Comparison of ENCODE assay signal across 11 cellular contexts in the genomic region with DNA sequence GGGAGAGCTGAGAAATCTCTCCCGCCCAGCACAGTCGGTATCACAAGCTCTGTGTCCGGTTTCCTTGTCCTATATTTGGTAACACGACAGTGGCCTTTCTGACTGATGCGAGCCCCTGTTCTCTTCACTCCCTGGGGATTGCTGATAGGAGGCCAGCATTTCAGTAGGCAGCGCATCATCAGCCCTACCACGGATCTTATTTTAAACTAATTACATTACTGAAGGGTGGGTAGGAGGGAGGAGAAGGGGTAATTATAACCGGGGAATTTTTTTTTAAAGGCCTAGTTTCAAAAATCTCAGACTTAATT.
DNase-seq lines count a peak whose midpoint lies in the region; ATAC-seq, FAIRE-seq and TF ChIP-seq lines count a peak whose summit lies in the region.
"Had no signal": no experiment of that assay in that cellular context is flagged by ENCODE, and none has a peak within 500 bp of the region (broad histone marks: within the 10 kb centered on the region; RNA-seq: fewer than 3 reads in every experiment).

No MANE protein-coding gene starts in this region.

- intact Hi-C loops in activated CD8-positive, alpha-beta T cell treated with anti-CD3 and anti-CD28 coated beads for 36 hours (cut with micrococcal nuclease), result loop anchor here (5.0 to 10.0 kb wide), 2 partner anchors 216 to 484 kb away; a partner anchor contains a TSS
- intact Hi-C loops in activated T-helper 1 cell treated with anti-CD3 and anti-CD28 coated beads, Interleukin-12 subunit alpha, Interleukin-12 subunit beta, Interleukin-2, Interleukin-4 antibody, amounts not matched to agents 30 ng/mL and 10 ng/mL and 1 ng/mL, durations not matched to agents 14 hours and 24 hours and 36 hours (cut with micrococcal nuclease), result loop anchor here (5.0 to 10.0 kb wide), 3 partner anchors 369 to 726 kb away; a partner anchor contains a TSS

- no peaks in the 10 kb centered on the region for H3K27me3 Mint-ChIP-seq in activated CD8-positive, alpha-beta T cell treated with anti-CD3 and anti-CD28 coated beads for 36 hours
- H3K27me3 Mint-ChIP-seq in activated CD8-positive, alpha-beta T cell treated with anti-CD3 and anti-CD28 coated beads, Interleukin-2, amount 10 ng/mL, durations not matched to agents 7 days and 5 days (ENCODE audit: low read depth), result peaks cover 11% of the 10 kb centered on the region
- peaks cover 10% of the 10 kb centered on the region for H3K27me3 Mint-ChIP-seq in activated T-helper 1 cell treated with anti-CD3 and anti-CD28 coated beads, Interleukin-12 subunit alpha, Interleukin-12 subunit beta, Interleukin-2, Interleukin-4 antibody, amounts not matched to agents 30 ng/mL and 10 ng/mL and 1 ng/mL, durations not matched to agents 14 hours and 24 hours and 36 hours (ENCODE audit: insufficient read depth)
- H3K27me3 Mint-ChIP-seq: stimulated activated naive CD8-positive, alpha-beta T cell treated with anti-CD3 and anti-CD28 coated beads, Interleukin-15, amount 100 ng/mL, for 72 hours had no signal

- no peak overlapping the region for H2BK120ac ChIP-seq in mesendoderm (ENCODE audit: low read depth, low read length)

- no peak for ATAC-seq in activated CD8-positive, alpha-beta T cell treated with anti-CD3 and anti-CD28 coated beads for 36 hours
- ATAC-seq in activated CD8-positive, alpha-beta T cell treated with anti-CD3 and anti-CD28 coated beads, Interleukin-2, amount 10 ng/mL, durations not matched to agents 7 days and 5 days, result no peak
- ATAC-seq in GM21390 (IDR thresholded peaks at IDR 0.05; ENCODE audit: unreplicated experiment), result no peak

- H3K79me1 ChIP-seq in mesendoderm (ENCODE audit: low read length), result no peaks in the 10 kb centered on the region

- H3K27ac ChIP-seq in mesendoderm (ENCODE audit: low read depth, low read length), result no peak overlapping the region
- no peak overlapping the region for H3K27ac ChIP-seq in GM23248

- H3K79me2 ChIP-seq in mesendoderm (ENCODE audit: control insufficient read depth, insufficient read depth, low read length), result no peaks in the 10 kb centered on the region
- no peaks in the 10 kb centered on the region for H3K79me2 ChIP-seq in GM23248 (ENCODE audit: insufficient read depth)

- H3K36me3 ChIP-seq in mesendoderm (ENCODE audit: control insufficient read depth, insufficient read depth, low read length) (no peaks in the 10 kb centered on the region), GM23248 (ENCODE audit: low read depth) (no peaks in the 10 kb centered on the region)

- peak overlapping the region; percentile 20 for H3K18ac ChIP-seq in mesendoderm (ENCODE audit: low read length)

- H2BK5ac ChIP-seq in mesendoderm (ENCODE audit: low read length), result no peak overlapping the region

- no peak overlapping the region for H3K4me2 ChIP-seq in mesendoderm (ENCODE audit: low read length)
- H3K4me2 ChIP-seq in GM23248 (ENCODE audit: unreplicated experiment), result no peak overlapping the region

- DNase-seq in activated CD8-positive, alpha-beta T cell treated with anti-CD3 and anti-CD28 coated beads for 36 hours, result no peak
- DNase-seq in activated CD8-positive, alpha-beta T cell treated with anti-CD3 and anti-CD28 coated beads, Interleukin-2, amount 10 ng/mL, durations not matched to agents 7 days and 5 days, result no peak
- DNase-seq in activated T-helper 1 cell treated with anti-CD3 and anti-CD28 coated beads, Interleukin-12 subunit alpha, Interleukin-12 subunit beta, Interleukin-2, Interleukin-4 antibody, amounts not matched to agents 30 ng/mL and 10 ng/mL and 1 ng/mL, durations not matched to agents 14 hours and 24 hours and 36 hours (ENCODE audit: low spot score), result no peak
- DNase-seq in mesendoderm (no peak), superior temporal gyrus (ENCODE audit: extremely low spot score) (peak; percentile 16), GM23248 (no peak), frontal cortex (ENCODE audit: low spot score in 2 of 2) (no peak)
- DNase-seq: HFFc6, NCI-H748 treated with DMSO at 0.1 percent for 48 hours had no signal

- H3K9ac ChIP-seq in mesendoderm (ENCODE audit: low read length), result no peak overlapping the region
- no peak overlapping the region for H3K9ac ChIP-seq in GM23248

- peaks cover 15% of the 10 kb centered on the region for H3F3A ChIP-seq in GM23248 (ENCODE audit: insufficient read depth)

- no peak overlapping the region for H2BK15ac ChIP-seq in mesendoderm (replicated peaks; ENCODE audit: low read depth)

- no peaks in the 10 kb centered on the region for H3K9me3 Mint-ChIP-seq in activated CD8-positive, alpha-beta T cell treated with anti-CD3 and anti-CD28 coated beads for 36 hours
- H3K9me3 Mint-ChIP-seq in activated CD8-positive, alpha-beta T cell treated with anti-CD3 and anti-CD28 coated beads, Interleukin-2, amount 10 ng/mL, durations not matched to agents 7 days and 5 days (ENCODE audit: insufficient read depth), result no peaks in the 10 kb centered on the region
- H3K9me3 Mint-ChIP-seq in activated T-helper 1 cell treated with anti-CD3 and anti-CD28 coated beads, Interleukin-12 subunit alpha, Interleukin-12 subunit beta, Interleukin-2, Interleukin-4 antibody, amounts not matched to agents 30 ng/mL and 10 ng/mL and 1 ng/mL, durations not matched to agents 14 hours and 24 hours and 36 hours, result no peaks in the 10 kb centered on the region
- H3K9me3 Mint-ChIP-seq: HFFc6; stimulated activated naive CD8-positive, alpha-beta T cell treated with anti-CD3 and anti-CD28 coated beads, Interleukin-15, amount 100 ng/mL, for 72 hours had no signal

- H2AFZ ChIP-seq in GM23248, result no peak overlapping the region

- H3K4me1 ChIP-seq in mesendoderm (ENCODE audit: control insufficient read depth, low read depth, low read length) (peaks cover 12% of the 10 kb centered on the region), GM23248 (ENCODE audit: insufficient read depth) (peaks cover 12% of the 10 kb centered on the region)

- no peaks in the 10 kb centered on the region for H4K20me1 ChIP-seq in GM23248 (ENCODE audit: insufficient read depth)

- no peak overlapping the region for H2AK5ac ChIP-seq in mesendoderm (ENCODE audit: low read length)

- CTCF ChIA-PET in activated CD8-positive, alpha-beta T cell treated with anti-CD3 and anti-CD28 coated beads for 36 hours (lab: Charles Lee), result interaction anchor here (0.7 to 9.2 kb wide), 53 partner anchors 7 to 650 kb away, joined by 3 to 374 read pairs (median 6); a partner anchor contains a TSS
- CTCF ChIA-PET in activated CD8-positive, alpha-beta T cell treated with anti-CD3 and anti-CD28 coated beads, Interleukin-2, amount 10 ng/mL, durations not matched to agents 7 days and 5 days (lab: Charles Lee), result interaction anchor here (0.6 to 8.8 kb wide), 57 partner anchors 10 to 637 kb away, joined by 3 to 321 read pairs (median 5); a partner anchor contains a TSS

- no peaks in the 10 kb centered on the region for H3K9me3 ChIP-seq in GM23248 (ENCODE audit: low read depth)

- no peak overlapping the region for H3K23ac ChIP-seq in mesendoderm (ENCODE audit: low read length)

- POLR2A ChIA-PET in activated CD8-positive, alpha-beta T cell treated with anti-CD3 and anti-CD28 coated beads for 36 hours (lab: Charles Lee), result interaction anchor here (0.6 to 3.5 kb wide), 8 partner anchors 12 to 541 kb away, joined by 3 to 25 read pairs (median 4); no protein-coding TSS in a partner anchor
- POLR2A ChIA-PET in activated CD8-positive, alpha-beta T cell treated with anti-CD3 and anti-CD28 coated beads, Interleukin-2, amount 10 ng/mL, durations not matched to agents 7 days and 5 days (lab: Charles Lee), result interaction anchor here (0.8 to 3.0 kb wide), 7 partner anchors 10 to 801 kb away, joined by 3 to 15 read pairs (median 3); a partner anchor contains a TSS

- no CpG with 5 or more reads among the region's 8 CpGs for WGBS in mesendoderm (ENCODE audit: extremely low coverage, insufficient coverage, low lambda C conversion rate)
- 92% methylated on average over 8 of the region's 8 CpGs for WGBS in GM23248 (ENCODE audit: low coverage in 1 of 2, low lambda C conversion rate in 2 of 2, missing lambda C conversion rate in 2 of 2), 2 experiments

- H3K4ac ChIP-seq in mesendoderm (ENCODE audit: low read depth, low read length), result no peak overlapping the region

- no peak overlapping the region for H3K4me3 ChIP-seq in mesendoderm (ENCODE audit: low read length)
- H3K4me3 ChIP-seq in GM23248, result no peak overlapping the region

- no peak overlapping the region for H3K4me3 Mint-ChIP-seq in activated CD8-positive, alpha-beta T cell treated with anti-CD3 and anti-CD28 coated beads for 36 hours
- no peak overlapping the region for H3K4me3 Mint-ChIP-seq in activated CD8-positive, alpha-beta T cell treated with anti-CD3 and anti-CD28 coated beads, Interleukin-2, amount 10 ng/mL, durations not matched to agents 7 days and 5 days
- H3K4me3 Mint-ChIP-seq in activated T-helper 1 cell treated with anti-CD3 and anti-CD28 coated beads, Interleukin-12 subunit alpha, Interleukin-12 subunit beta, Interleukin-2, Interleukin-4 antibody, amounts not matched to agents 30 ng/mL and 10 ng/mL and 1 ng/mL, durations not matched to agents 14 hours and 24 hours and 36 hours, result peak overlapping the region; percentile 25
- H3K4me3 Mint-ChIP-seq: HFFc6 had no signal

- no peak for FAIRE-seq in frontal cortex (lab: Jason Lieb, UNC)

- no peak overlapping the region for H4K8ac ChIP-seq in mesendoderm (ENCODE audit: low read depth, low read length)

- no peaks in the 10 kb centered on the region for H3K27me3 ChIP-seq in mesendoderm (ENCODE audit: insufficient read depth, low read length, poor library complexity)
- H3K27me3 ChIP-seq in GM23248 (replicated peaks; ENCODE audit: insufficient read depth), result no peaks in the 10 kb centered on the region

- TF ChIP-seq CTCF in activated CD8-positive, alpha-beta T cell treated with anti-CD3 and anti-CD28 coated beads for 36 hours (IDR thresholded peaks at IDR 0.05), result no peak

- H3K36me3 Mint-ChIP-seq in activated CD8-positive, alpha-beta T cell treated with anti-CD3 and anti-CD28 coated beads for 36 hours (ENCODE audit: low read depth), result no peaks in the 10 kb centered on the region
- no peaks in the 10 kb centered on the region for H3K36me3 Mint-ChIP-seq in activated CD8-positive, alpha-beta T cell treated with anti-CD3 and anti-CD28 coated beads, Interleukin-2, amount 10 ng/mL, durations not matched to agents 7 days and 5 days (ENCODE audit: low read depth)
- H3K36me3 Mint-ChIP-seq in activated T-helper 1 cell treated with anti-CD3 and anti-CD28 coated beads, Interleukin-12 subunit alpha, Interleukin-12 subunit beta, Interleukin-2, Interleukin-4 antibody, amounts not matched to agents 30 ng/mL and 10 ng/mL and 1 ng/mL, durations not matched to agents 14 hours and 24 hours and 36 hours (ENCODE audit: low read depth), result no peaks in the 10 kb centered on the region

- H3K4me1 Mint-ChIP-seq in activated CD8-positive, alpha-beta T cell treated with anti-CD3 and anti-CD28 coated beads for 36 hours (ENCODE audit: low read depth), result peaks cover 51% of the 10 kb centered on the region
- peaks cover 72% of the 10 kb centered on the region for H3K4me1 Mint-ChIP-seq in activated CD8-positive, alpha-beta T cell treated with anti-CD3 and anti-CD28 coated beads, Interleukin-2, amount 10 ng/mL, durations not matched to agents 7 days and 5 days (ENCODE audit: low read depth)
- peaks cover 82% of the 10 kb centered on the region for H3K4me1 Mint-ChIP-seq in activated T-helper 1 cell treated with anti-CD3 and anti-CD28 coated beads, Interleukin-12 subunit alpha, Interleukin-12 subunit beta, Interleukin-2, Interleukin-4 antibody, amounts not matched to agents 30 ng/mL and 10 ng/mL and 1 ng/mL, durations not matched to agents 14 hours and 24 hours and 36 hours (ENCODE audit: low read depth)

- H4K5ac ChIP-seq in mesendoderm (ENCODE audit: low read length), result no peak overlapping the region

- no peaks in the 10 kb centered on the region for H3K9me2 ChIP-seq in GM23248 (ENCODE audit: insufficient read depth)

- H3K27ac Mint-ChIP-seq in activated CD8-positive, alpha-beta T cell treated with anti-CD3 and anti-CD28 coated beads for 36 hours, result peak overlapping the region; percentile 95
- no peak overlapping the region for H3K27ac Mint-ChIP-seq in activated CD8-positive, alpha-beta T cell treated with anti-CD3 and anti-CD28 coated beads, Interleukin-2, amount 10 ng/mL, durations not matched to agents 7 days and 5 days
- H3K27ac Mint-ChIP-seq in activated T-helper 1 cell treated with anti-CD3 and anti-CD28 coated beads, Interleukin-12 subunit alpha, Interleukin-12 subunit beta, Interleukin-2, Interleukin-4 antibody, amounts not matched to agents 30 ng/mL and 10 ng/mL and 1 ng/mL, durations not matched to agents 14 hours and 24 hours and 36 hours, result no peak overlapping the region
- H3K27ac Mint-ChIP-seq: HFFc6 had no signal

- in situ Hi-C loops in GM23248 (cut with MboI), result loop anchor here (5.0 to 25.0 kb wide), 3 partner anchors 281 to 709 kb away; no protein-coding TSS in a partner anchor

- H3K56ac ChIP-seq in mesendoderm (ENCODE audit: low read length), result no peak overlapping the region
